In genomic region chr2:212384027-212384426, GRCh38 we compare ENCODE assay signal across 1 cellular context.
TF ChIP-seq lines count a peak whose summit lies in the region.

No MANE protein-coding gene starts in this region.

TF ChIP-seq in HEK293, 187 proteins besides CTCF, POLR2A, EP300 and RAD21 (continued from another document):
- TF ChIP-seq, protein P1, sequence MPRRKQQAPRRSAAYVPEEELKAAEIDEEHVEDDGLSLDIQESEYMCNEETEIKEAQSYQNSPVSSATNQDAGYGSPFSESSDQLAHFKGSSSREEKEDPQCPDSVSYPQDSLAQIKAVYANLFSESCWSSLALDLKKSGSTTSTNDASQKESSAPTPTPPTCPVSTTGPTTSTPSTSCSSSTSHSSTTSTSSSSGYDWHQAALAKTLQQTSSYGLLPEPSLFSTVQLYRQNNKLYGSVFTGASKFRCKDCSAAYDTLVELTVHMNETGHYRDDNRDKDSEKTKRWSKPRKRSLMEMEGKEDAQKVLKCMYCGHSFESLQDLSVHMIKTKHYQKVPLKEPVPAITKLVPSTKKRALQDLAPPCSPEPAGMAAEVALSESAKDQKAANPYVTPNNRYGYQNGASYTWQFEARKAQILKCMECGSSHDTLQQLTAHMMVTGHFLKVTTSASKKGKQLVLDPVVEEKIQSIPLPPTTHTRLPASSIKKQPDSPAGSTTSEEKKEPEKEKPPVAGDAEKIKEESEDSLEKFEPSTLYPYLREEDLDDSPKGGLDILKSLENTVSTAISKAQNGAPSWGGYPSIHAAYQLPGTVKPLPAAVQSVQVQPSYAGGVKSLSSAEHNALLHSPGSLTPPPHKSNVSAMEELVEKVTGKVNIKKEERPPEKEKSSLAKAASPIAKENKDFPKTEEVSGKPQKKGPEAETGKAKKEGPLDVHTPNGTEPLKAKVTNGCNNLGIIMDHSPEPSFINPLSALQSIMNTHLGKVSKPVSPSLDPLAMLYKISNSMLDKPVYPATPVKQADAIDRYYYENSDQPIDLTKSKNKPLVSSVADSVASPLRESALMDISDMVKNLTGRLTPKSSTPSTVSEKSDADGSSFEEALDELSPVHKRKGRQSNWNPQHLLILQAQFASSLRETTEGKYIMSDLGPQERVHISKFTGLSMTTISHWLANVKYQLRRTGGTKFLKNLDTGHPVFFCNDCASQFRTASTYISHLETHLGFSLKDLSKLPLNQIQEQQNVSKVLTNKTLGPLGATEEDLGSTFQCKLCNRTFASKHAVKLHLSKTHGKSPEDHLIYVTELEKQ (tag by site-specific recombination; IDR thresholded peaks at IDR 0.05; ENCODE audit: borderline replicate concordance), result peak; percentile 50; the same call in 1 of the 2 replicates
- peak; percentile 98 for TF ChIP-seq FEZF1 (tag by site-specific recombination; IDR thresholded peaks at IDR 0.05)
- no peak for TF ChIP-seq RBAK (tag by site-specific recombination; IDR thresholded peaks at IDR 0.05)
- peak; percentile 74 for TF ChIP-seq ZNF580 (tag by site-specific recombination; IDR thresholded peaks at IDR 0.05)
- peak; percentile 85 for TF ChIP-seq OVOL3 (tag by site-specific recombination; IDR thresholded peaks at IDR 0.05)
- TF ChIP-seq ZNF202 (tag by site-specific recombination; IDR thresholded peaks at IDR 0.05; ENCODE audit: borderline replicate concordance), result no peak
- peak; percentile 90 for TF ChIP-seq PRDM6 (tag by site-specific recombination; IDR thresholded peaks at IDR 0.05)
- peak; percentile 72; the same call in 1 of the 2 replicates for TF ChIP-seq ZNF501 (tag by site-specific recombination; IDR thresholded peaks at IDR 0.05)
- no peak for TF ChIP-seq ZNF280D (tag by site-specific recombination; IDR thresholded peaks at IDR 0.05)
- peak; percentile 64; the same call in 1 of the 2 replicates for TF ChIP-seq ZNF629 (tag by site-specific recombination; IDR thresholded peaks at IDR 0.05)
- peak; percentile 52; the same call in 1 of the 2 replicates for TF ChIP-seq ZNF561 (tag by site-specific recombination; IDR thresholded peaks at IDR 0.05; ENCODE audit: borderline replicate concordance)
- TF ChIP-seq ZNF146 (tag by site-specific recombination; IDR thresholded peaks at IDR 0.05), result no peak
